In the genomic region with DNA sequence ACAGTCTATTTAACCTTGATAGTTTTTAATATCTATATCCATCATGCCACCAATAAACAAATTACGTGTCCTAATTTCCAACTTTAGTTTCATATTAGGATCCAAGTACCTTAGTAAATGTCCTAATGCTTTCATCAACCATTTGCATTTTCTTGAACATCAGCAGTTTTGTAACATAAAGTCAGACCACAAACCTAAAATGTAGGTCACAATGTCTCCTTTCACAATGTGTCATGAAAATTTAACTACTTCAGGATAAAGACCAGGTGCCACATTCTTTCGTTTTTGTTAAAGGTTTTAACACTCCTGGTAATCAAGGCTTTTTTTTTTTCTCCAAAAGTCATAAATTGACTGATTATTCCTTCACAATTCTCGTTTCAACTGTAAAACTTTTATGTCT, we compare ENCODE assay signal across 25 cellular contexts.
DNase-seq lines count a peak whose midpoint lies in the region; ATAC-seq and TF ChIP-seq lines count a peak whose summit lies in the region.
"Had no signal": no experiment of that assay in that cellular context is flagged by ENCODE, and none has a peak within 500 bp of the region (broad histone marks: within the 10 kb centered on the region; RNA-seq: fewer than 3 reads in every experiment).

No MANE protein-coding gene starts in this region.

- no peak overlapping the region for H3K27ac ChIP-seq in OCI-LY3 (ENCODE audit: low read length)
- H3K27ac ChIP-seq: cardiac muscle cell, epithelial cell of prostate, foreskin keratinocyte, sigmoid colon, tibial nerve, WERI-Rb-1 had no signal

- no peaks in the 10 kb centered on the region for H3K79me2 ChIP-seq in OCI-LY3 (ENCODE audit: low read length)

- H3K36me3 ChIP-seq in GM06990 (ENCODE audit: control insufficient read depth, insufficient read depth, low read length), result no peaks in the 10 kb centered on the region
- H3K36me3 ChIP-seq in OCI-LY3 (replicated peaks; ENCODE audit: low read depth, low read length), result no peaks in the 10 kb centered on the region
- H3K36me3 ChIP-seq: cardiac muscle cell, sigmoid colon, tibial nerve, WERI-Rb-1 had no signal

- ATAC-seq in GM18867 (IDR thresholded peaks at IDR 0.05; ENCODE audit: unreplicated experiment), result peak; percentile 49
- no peak for ATAC-seq in HG03439 (IDR thresholded peaks at IDR 0.05; ENCODE audit: unreplicated experiment)
- ATAC-seq in GM21367 (IDR thresholded peaks at IDR 0.05; ENCODE audit: unreplicated experiment), result no peak
- ATAC-seq: foreskin keratinocyte had no signal

- peaks cover 8% of the 10 kb centered on the region for H3K4me1 ChIP-seq in OCI-LY3 (ENCODE audit: low read length)
- H3K4me1 ChIP-seq: sigmoid colon, tibial nerve had no signal

- H3K9me3 ChIP-seq in OCI-LY3 (ENCODE audit: insufficient read depth, low read length), result no peaks in the 10 kb centered on the region
- H3K9me3 ChIP-seq: sigmoid colon had no signal

- H3K27me3 ChIP-seq in GM06990 (replicated peaks; ENCODE audit: control insufficient read depth, insufficient read depth, low read length) (no peaks in the 10 kb centered on the region), OCI-LY3 (ENCODE audit: low read depth, low read length) (no peaks in the 10 kb centered on the region)
- H3K27me3 ChIP-seq: cardiac muscle cell, foreskin keratinocyte, sigmoid colon, tibial nerve had no signal

- CTCF ChIA-PET in HEK293T (lab: Yijun Ruan, JAX), result no interaction called here

- no peak for TF ChIP-seq CTCF in GM06990 (IDR thresholded peaks at IDR 0.05; ENCODE audit: insufficient read depth, low read length, poor library complexity, severe bottlenecking)
- TF ChIP-seq CTCF in OCI-LY3 (IDR thresholded peaks at IDR 0.05; ENCODE audit: low read depth, low read length), result no peak
- no peak for TF ChIP-seq CTCF in fibroblast of villous mesenchyme (IDR thresholded peaks at IDR 0.05; ENCODE audit: insufficient read depth, low read depth, low read length)

- POLR2A ChIA-PET in HEK293T (lab: Yijun Ruan, JAX), result no interaction called here

- H4K20me1 ChIP-seq in OCI-LY3 (ENCODE audit: insufficient read depth, low read length), result no peaks in the 10 kb centered on the region

- no peak overlapping the region for H3K4me3 ChIP-seq in GM06990 (replicated peaks; ENCODE audit: low read depth, low read length)
- H3K4me3 ChIP-seq in OCI-LY3 (ENCODE audit: low read length), result no peak overlapping the region
- no peak overlapping the region for H3K4me3 ChIP-seq in fibroblast of villous mesenchyme (ENCODE audit: low read depth, low read length)
- H3K4me3 ChIP-seq: cardiac muscle cell, sigmoid colon, tibial nerve had no signal

- H2AFZ ChIP-seq in OCI-LY3 (ENCODE audit: low read depth, low read length), result no peak overlapping the region

- peak; percentile 20 for DNase-seq in GM06990 (ENCODE audit: extremely low read depth, insufficient read length)
- peak; percentile 13 for DNase-seq in fibroblast of villous mesenchyme (ENCODE audit: low read depth)
- no peak for DNase-seq in HEK293T (ENCODE audit: extremely low spot score)
- DNase-seq: activated gamma-delta T cell; AML-193; amniotic stem cell; Calu3; EL; foreskin keratinocyte; hippocampal formation; Kasumi-1; NCI-H1105; NCI-H2107; NCI-H526; SHP77 treated with DMSO at 0.1 percent for 48 hours; sigmoid colon; stimulated activated naive CD4-positive, alpha-beta T cell treated with Interleukin-2 at 50 U/mL for 16 hours; WERI-Rb-1 had no signal

- H3K9ac ChIP-seq in OCI-LY3 (ENCODE audit: low read length), result no peak overlapping the region

- H3K4me2 ChIP-seq in OCI-LY3 (ENCODE audit: low read length), result 0 out of 2 replicates have a peak overlapping the region, but pooled peaks have one; percentile 4

TF ChIP-seq in HEK293T, 16 proteins besides CTCF, POLR2A, EP300 and RAD21:
- TF ChIP-seq ZNF384 (IDR thresholded peaks at IDR 0.05) (no peak), SP1 (IDR thresholded peaks at IDR 0.05) (no peak), LEF1 (IDR thresholded peaks at IDR 0.05; ENCODE audit: borderline replicate concordance) (no peak), L3MBTL2 (conservative IDR thresholded peaks at IDR 0.05) (no peak), CTBP1 (IDR thresholded peaks at IDR 0.05; ENCODE audit: borderline replicate concordance) (no peak), ELF4 (IDR thresholded peaks at IDR 0.05) (no peak), FOXA1 (IDR thresholded peaks at IDR 0.05) (no peak), ARNT (IDR thresholded peaks at IDR 0.05) (no peak), NFRKB (IDR thresholded peaks at IDR 0.05) (no peak), BHLHE40 (IDR thresholded peaks at IDR 0.05; ENCODE audit: borderline replicate concordance) (no peak), TARDBP (IDR thresholded peaks at IDR 0.05) (no peak), HDGF (IDR thresholded peaks at IDR 0.05; ENCODE audit: borderline replicate concordance) (no peak), FOXK2 (IDR thresholded peaks at IDR 0.05) (no peak), FOXM1 (IDR thresholded peaks at IDR 0.05; ENCODE audit: borderline replicate concordance) (no peak), SUZ12 (IDR thresholded peaks at IDR 0.05) (no peak)
- TF ChIP-seq, protein P1, sequence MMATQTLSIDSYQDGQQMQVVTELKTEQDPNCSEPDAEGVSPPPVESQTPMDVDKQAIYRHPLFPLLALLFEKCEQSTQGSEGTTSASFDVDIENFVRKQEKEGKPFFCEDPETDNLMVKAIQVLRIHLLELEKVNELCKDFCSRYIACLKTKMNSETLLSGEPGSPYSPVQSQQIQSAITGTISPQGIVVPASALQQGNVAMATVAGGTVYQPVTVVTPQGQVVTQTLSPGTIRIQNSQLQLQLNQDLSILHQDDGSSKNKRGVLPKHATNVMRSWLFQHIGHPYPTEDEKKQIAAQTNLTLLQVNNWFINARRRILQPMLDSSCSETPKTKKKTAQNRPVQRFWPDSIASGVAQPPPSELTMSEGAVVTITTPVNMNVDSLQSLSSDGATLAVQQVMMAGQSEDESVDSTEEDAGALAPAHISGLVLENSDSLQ (IDR thresholded peaks at IDR 0.05), result no peak
